In the genomic region with DNA sequence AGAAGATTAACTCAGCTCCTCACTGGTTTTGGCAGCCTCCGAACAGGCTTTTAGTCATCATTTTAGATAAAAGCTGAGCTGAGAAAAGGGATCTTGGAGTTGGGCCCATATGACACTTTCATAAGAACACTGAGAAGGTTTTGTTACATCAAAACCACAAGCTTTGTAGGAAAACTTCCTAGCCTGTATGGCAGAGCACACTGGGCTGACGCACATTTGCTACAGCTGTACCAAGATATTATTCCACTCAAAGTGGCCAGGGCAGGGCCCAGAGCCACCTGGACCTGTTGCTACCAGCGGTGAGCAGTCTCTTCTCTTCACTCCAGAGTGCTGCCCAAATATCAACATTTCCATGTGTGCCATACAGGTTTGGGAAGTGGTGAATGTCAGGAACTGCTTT, we compare ENCODE assay signal across 12 cellular contexts.
DNase-seq lines count a peak whose midpoint lies in the region; ATAC-seq, FAIRE-seq and TF ChIP-seq lines count a peak whose summit lies in the region.
"Had no signal": no experiment of that assay in that cellular context is flagged by ENCODE, and none has a peak within 500 bp of the region (broad histone marks: within the 10 kb centered on the region; RNA-seq: fewer than 3 reads in every experiment).

No MANE protein-coding gene starts in this region.

- no peak overlapping the region for H3K27ac Mint-ChIP-seq in activated naive CD8-positive, alpha-beta T cell treated with anti-CD3 and anti-CD28 coated beads for 36 hours
- H3K27ac Mint-ChIP-seq: activated naive CD8-positive, alpha-beta T cell treated with anti-CD3 and anti-CD28 coated beads, Interleukin-2, amount 10 ng/mL, durations not matched to agents 7 days and 5 days; H9 had no signal

- H3K4me2 ChIP-seq in OCI-LY7 (ENCODE audit: low read length) = no peak overlapping the region

- H3K36me3 ChIP-seq in SJCRH30 (no peaks in the 10 kb centered on the region), pancreas (no peaks in the 10 kb centered on the region), OCI-LY7 (ENCODE audit: insufficient read depth, low read length) (no peaks in the 10 kb centered on the region)
- H3K36me3 ChIP-seq: suprapubic skin had no signal

- no peak overlapping the region for H2AFZ ChIP-seq in OCI-LY7 (ENCODE audit: low read length)

- H3K4me3 ChIP-seq in SJCRH30 (no peak overlapping the region), fibroblast of pulmonary artery (replicated peaks; ENCODE audit: low read depth, low read length) (peak overlapping the region; percentile 27), pancreas (no peak overlapping the region), OCI-LY7 (ENCODE audit: low read depth, low read length, poor library complexity, severe bottlenecking) (no peak overlapping the region)
- H3K4me3 ChIP-seq: suprapubic skin had no signal

- H3K79me2 ChIP-seq in OCI-LY7 (ENCODE audit: insufficient read depth, low read depth, low read length) = no peaks in the 10 kb centered on the region

- H3K9me3 ChIP-seq in SJCRH30 (replicated peaks) (no peaks in the 10 kb centered on the region), pancreas (no peaks in the 10 kb centered on the region), OCI-LY7 (ENCODE audit: low read length) (no peaks in the 10 kb centered on the region)
- H3K9me3 ChIP-seq: suprapubic skin had no signal

- H4K20me1 ChIP-seq in OCI-LY7 (ENCODE audit: insufficient read depth, low read length) = no peaks in the 10 kb centered on the region

- intact Hi-C loops in pancreas (cut with DNase I) (no loop called here), OCI-LY7 (cut with micrococcal nuclease; ENCODE audit: unreplicated experiment) (no loop called here)

- peaks cover 3% of the 10 kb centered on the region for H3K4me1 Mint-ChIP-seq in activated naive CD8-positive, alpha-beta T cell treated with anti-CD3 and anti-CD28 coated beads for 36 hours
- H3K4me1 Mint-ChIP-seq: activated naive CD8-positive, alpha-beta T cell treated with anti-CD3 and anti-CD28 coated beads, Interleukin-2, amount 10 ng/mL, durations not matched to agents 7 days and 5 days had no signal

- peak in 3 of 4 donors; percentile 49 to 88 (median 73) for ATAC-seq in pancreas
- ATAC-seq in HG03439 (IDR thresholded peaks at IDR 0.05; ENCODE audit: unreplicated experiment) = no peak

- DNase-seq in Daoy (ENCODE audit: low read depth) (peak; percentile 89), SJCRH30 (peak; percentile 31 to 61), fibroblast of pulmonary artery (ENCODE audit: low read depth) (peak; percentile 99), pancreas (no peak), OCI-LY7 (ENCODE audit: low spot score) (no peak)
- no peak for DNase-seq in activated naive CD8-positive, alpha-beta T cell treated with anti-CD3 and anti-CD28 coated beads for 36 hours
- DNase-seq in activated CD4-positive, CD25-positive, alpha-beta regulatory T cell treated with anti-CD3 and anti-CD28 coated beads, Interleukin-2, amount 50 U/mL, for 72 hours = no peak
- DNase-seq: activated naive CD8-positive, alpha-beta T cell treated with anti-CD3 and anti-CD28 coated beads, Interleukin-2, amount 10 ng/mL, durations not matched to agents 7 days and 5 days; H9; NCI-H1436 had no signal

- no peak for FAIRE-seq in pancreas (lab: Jason Lieb, UNC)

- no peak overlapping the region for H3K4me3 Mint-ChIP-seq in activated naive CD8-positive, alpha-beta T cell treated with anti-CD3 and anti-CD28 coated beads for 36 hours
- H3K4me3 Mint-ChIP-seq: activated naive CD8-positive, alpha-beta T cell treated with anti-CD3 and anti-CD28 coated beads, Interleukin-2, amount 10 ng/mL, durations not matched to agents 7 days and 5 days; H9 had no signal

- no peaks in the 10 kb centered on the region for H3K27me3 ChIP-seq in SJCRH30
- H3K27me3 ChIP-seq in pancreas = no peaks in the 10 kb centered on the region
- H3K27me3 ChIP-seq: suprapubic skin had no signal

- POLR2A ChIA-PET in OCI-LY7 (lab: Charles Lee) = no interaction called here

- CTCF ChIA-PET in OCI-LY7 (lab: Charles Lee; ENCODE audit: unreplicated experiment) = no interaction called here

- no peaks in the 10 kb centered on the region for H3K9me3 Mint-ChIP-seq in activated naive CD8-positive, alpha-beta T cell treated with anti-CD3 and anti-CD28 coated beads for 36 hours
- H3K9me3 Mint-ChIP-seq: activated naive CD8-positive, alpha-beta T cell treated with anti-CD3 and anti-CD28 coated beads, Interleukin-2, amount 10 ng/mL, durations not matched to agents 7 days and 5 days; H9 had no signal

- TF ChIP-seq CTCF in fibroblast of pulmonary artery (IDR thresholded peaks at IDR 0.05; ENCODE audit: low read length, missing control alignments) = no peak
- TF ChIP-seq CTCF in pancreas (IDR thresholded peaks at IDR 0.05) = no peak
- no peak for TF ChIP-seq CTCF in OCI-LY7 (conservative IDR thresholded peaks at IDR 0.05; ENCODE audit: low read length)

- H3K9me2 ChIP-seq in OCI-LY7 (ENCODE audit: insufficient read depth, low read length) = no peaks in the 10 kb centered on the region

- H3K36me3 Mint-ChIP-seq in activated naive CD8-positive, alpha-beta T cell treated with anti-CD3 and anti-CD28 coated beads for 36 hours = no peaks in the 10 kb centered on the region
- H3K36me3 Mint-ChIP-seq: activated naive CD8-positive, alpha-beta T cell treated with anti-CD3 and anti-CD28 coated beads, Interleukin-2, amount 10 ng/mL, durations not matched to agents 7 days and 5 days had no signal

- no TSS peak for BruUV-seq in OCI-LY7 (replicated peaks; lab: Mats Ljungman, UMichigan)

- H3K27me3 Mint-ChIP-seq in activated naive CD8-positive, alpha-beta T cell treated with anti-CD3 and anti-CD28 coated beads for 36 hours = peaks cover 11% of the 10 kb centered on the region

- 72 to 90% methylated on average over 3 of the region's 3 CpGs for WGBS in pancreas, 2 donors

- H3K27ac ChIP-seq in SJCRH30 (peak overlapping the region; percentile 73), pancreas (no peak overlapping the region), OCI-LY7 (ENCODE audit: low read depth, low read length, poor library complexity, severe bottlenecking) (no peak overlapping the region)
- H3K27ac ChIP-seq: suprapubic skin had no signal

- H3K4me1 ChIP-seq in SJCRH30 (peaks cover 38% of the 10 kb centered on the region), pancreas (no peaks in the 10 kb centered on the region), OCI-LY7 (ENCODE audit: insufficient read depth, low read length, poor library complexity, severe bottlenecking) (no peaks in the 10 kb centered on the region)

Comparison
In these comparisons a context has a peak if more than half of its experiments do, and no peak if none do; other contexts are left out.
1. DNase-seq: peak in Daoy (single experiment), SJCRH30 (2 of 2) and fibroblast of pulmonary artery (single experiment); none in pancreas (0 of 6), OCI-LY7 (single experiment), activated naive CD8-positive, alpha-beta T cell treated with anti-CD3 and anti-CD28 coated beads for 36 hours (single experiment) and activated CD4-positive, CD25-positive, alpha-beta regulatory T cell treated with anti-CD3 and anti-CD28 coated beads, Interleukin-2, amount 50 U/mL, for 72 hours (single experiment).